ENCODE assay signal across 8 cellular contexts in the genomic region with DNA sequence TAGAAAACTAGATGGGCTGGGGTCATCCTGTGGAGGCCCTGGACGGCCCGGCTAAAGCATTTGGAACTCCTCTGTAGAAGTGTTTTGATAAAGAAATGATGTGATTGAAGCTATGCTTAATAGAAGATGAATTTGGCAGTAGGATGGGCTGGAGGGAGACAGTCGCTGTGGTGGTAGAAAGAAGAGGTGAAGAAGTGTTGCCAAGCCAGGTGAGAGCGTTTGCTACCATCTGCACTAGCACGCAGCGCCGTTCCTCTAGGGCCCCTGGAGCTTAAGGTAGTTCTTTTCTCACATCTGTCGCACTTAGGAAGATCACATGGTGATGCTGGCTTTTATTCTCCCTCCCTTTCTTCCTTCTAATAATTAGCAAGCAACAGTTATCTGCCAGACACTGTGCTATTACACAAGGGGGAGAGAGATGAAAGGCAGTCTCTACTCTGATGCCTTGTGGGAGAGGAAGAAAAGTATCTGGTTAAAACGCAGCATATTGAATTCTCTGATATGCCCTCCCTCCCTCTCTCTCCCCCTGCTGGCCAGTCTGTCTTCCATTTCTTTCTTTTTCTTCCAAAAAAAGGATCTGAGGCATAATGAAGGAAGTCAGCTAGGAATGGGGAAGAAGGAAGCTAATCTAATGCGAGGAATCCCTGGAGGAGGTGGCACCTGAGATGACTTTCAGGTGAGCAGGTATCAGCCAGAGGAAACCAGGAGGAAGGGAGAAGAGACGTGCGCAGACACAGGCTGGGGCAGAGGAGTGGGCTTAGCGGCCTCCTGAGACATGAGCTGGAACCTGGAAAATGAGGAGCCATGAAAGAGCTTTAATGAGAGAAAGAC.
DNase-seq lines count a peak whose midpoint lies in the region; ATAC-seq and TF ChIP-seq lines count a peak whose summit lies in the region.

No MANE protein-coding gene starts in this region.

- H3K9me3 Mint-ChIP-seq in effector memory CD8-positive, alpha-beta T cell, result no peaks in the 10 kb centered on the region

- peak; percentile 47 for TF ChIP-seq CTCF in GM12864 (IDR thresholded peaks at IDR 0.05; ENCODE audit: low read depth, low read length, missing control alignments)
- peak in 3 of 6 experiments; percentile 35 to 43 (median 36) for TF ChIP-seq CTCF in Peyer's patch (IDR thresholded peaks at IDR 0.05)
- peak in 2 of 5 experiments; percentile 38 to 39 for TF ChIP-seq CTCF in gastrocnemius medialis (IDR thresholded peaks at IDR 0.05 in 4 of 5, conservative IDR thresholded peaks at IDR 0.05 in 1 of 5)

- H3K27ac ChIP-seq in Peyer's patch, result peak overlapping the region; percentile 4 to 72 (median 26)
- H3K27ac ChIP-seq in gastrocnemius medialis, result peak overlapping the region; percentile 91 to 97 (median 94)

- H3K36me3 ChIP-seq in Peyer's patch (no peaks in the 10 kb centered on the region), gastrocnemius medialis (peaks cover 0 to 29% of the 10 kb centered on the region in 2 donors)

- intact Hi-C loops in gastrocnemius medialis (cut with DNase I; ENCODE audit: low total_unique reads), result no loop called here

- TF ChIP-seq POLR2A in Peyer's patch (IDR thresholded peaks at IDR 0.05) (no peak), gastrocnemius medialis (IDR thresholded peaks at IDR 0.05) (peak in 1 of 2 donors; percentile 7)

- H3K4me3 ChIP-seq in GM12864 (ENCODE audit: low read depth, low read length) (no peak overlapping the region; the same call in 1 of the 2 replicates), Peyer's patch (no peak overlapping the region), gastrocnemius medialis (peak overlapping the region in 1 of 4 donors; percentile 5)

- DNase-seq in GM12864 (ENCODE audit: low read depth) (no peak), Peyer's patch (no peak), gastrocnemius medialis (no peak), AG08395 (ENCODE audit: low spot score) (no peak)
- DNase-seq in effector memory CD8-positive, alpha-beta T cell, result no peak

- no peaks in the 10 kb centered on the region for H3K9me3 ChIP-seq in Peyer's patch
- H3K9me3 ChIP-seq in gastrocnemius medialis, result no peaks in the 10 kb centered on the region

- H3K36me3 Mint-ChIP-seq in effector memory CD8-positive, alpha-beta T cell (ENCODE audit: insufficient read depth), result peaks cover 97% of the 10 kb centered on the region

- no peak for ATAC-seq in effector memory CD8-positive, alpha-beta T cell (replicated peaks)
- ATAC-seq in gastrocnemius medialis (no peak), HG02840 (IDR thresholded peaks at IDR 0.05; ENCODE audit: low FRiP score, unreplicated experiment) (no peak), HG02759 (IDR thresholded peaks at IDR 0.05; ENCODE audit: unreplicated experiment) (no peak), HG02642 (IDR thresholded peaks at IDR 0.05; ENCODE audit: poor library complexity, unreplicated experiment) (no peak)

- H3K27ac Mint-ChIP-seq in effector memory CD8-positive, alpha-beta T cell, result peak overlapping the region; percentile 62 to 94

- peak overlapping the region in 1 of 2 donors; percentile 48 for H3K4me3 Mint-ChIP-seq in effector memory CD8-positive, alpha-beta T cell

- H3K27me3 ChIP-seq in Peyer's patch, result no peaks in the 10 kb centered on the region
- no peaks in the 10 kb centered on the region for H3K27me3 ChIP-seq in gastrocnemius medialis

- H3K4me1 ChIP-seq in Peyer's patch (peaks cover 10 to 74% (median 17%) of the 10 kb centered on the region in 4 donors), gastrocnemius medialis (peaks cover 91 to 93% of the 10 kb centered on the region in 2 donors)

- H3K27me3 Mint-ChIP-seq in effector memory CD8-positive, alpha-beta T cell, result no peaks in the 10 kb centered on the region

- peaks cover 55 to 68% of the 10 kb centered on the region in 2 donors for H3K4me1 Mint-ChIP-seq in effector memory CD8-positive, alpha-beta T cell (ENCODE audit: low read depth in 2 of 2)

- in situ Hi-C loops in gastrocnemius medialis (cut with MboI; ENCODE audit: low sequenced_read_pairs in 4 of 4), result loop anchor here in 1 of 4 donors (10.0 to 25.0 kb wide), 2 partner anchors 141 to 529 kb away; no protein-coding TSS in a partner anchor
